Comparison of ENCODE assay signal across 20 cellular contexts in genomic region chr2:133039531-133039930, GRCh38.
DNase-seq lines count a peak whose midpoint lies in the region; ATAC-seq and TF ChIP-seq lines count a peak whose summit lies in the region.
"Had no signal": no experiment of that assay in that cellular context is flagged by ENCODE, and none has a peak within 500 bp of the region (broad histone marks: within the 10 kb centered on the region; RNA-seq: fewer than 3 reads in every experiment).

No MANE protein-coding gene starts in this region.

- WGBS in IMR-90 (ENCODE audit: extremely low coverage in 2 of 2, insufficient read length in 1 of 2), 2 experiments = no CpG with 5 or more reads among the region's 1 CpG

- H3K4me1 ChIP-seq in IMR-90 (ENCODE audit: control insufficient read depth, insufficient read depth, low read length) = no peaks in the 10 kb centered on the region; the same call in 1 of the 2 replicates
- H3K4me1 ChIP-seq: A549; BLaER1 treated with 17β-estradiol and CSF1 and Interleukin-3, amounts not matched to agents 10 nM and 100 nM; Caco-2 had no signal

- DNase-seq in EL (peak; percentile 18), IMR-90 (peak; percentile 26), amniotic epithelial cell (ENCODE audit: low read depth) (peak; percentile 20), iris pigment epithelial cell (ENCODE audit: low read depth) (peak; percentile 2), globus pallidus (ENCODE audit: low spot score) (no peak), HEK293T (ENCODE audit: extremely low spot score) (no peak), putamen (ENCODE audit: low spot score) (no peak)
- no peak for DNase-seq in activated CD4-positive, alpha-beta T cell treated with anti-CD3 and anti-CD28 coated beads for 36 hours
- DNase-seq: AML-193; Calu3; CD4-positive, alpha-beta T cell; CD8-positive, alpha-beta T cell; DMS79 treated with DMSO at 0.1 percent for 48 hours; GF-D8 had no signal

- H3K9me3 ChIP-seq in IMR-90 (ENCODE audit: control insufficient read depth, insufficient read depth, low read length) = no peaks in the 10 kb centered on the region
- H3K9me3 ChIP-seq: A549, Caco-2 had no signal

- no peak overlapping the region for H4K91ac ChIP-seq in IMR-90 (ENCODE audit: insufficient read depth, low read depth, low read length)

- no peaks in the 10 kb centered on the region for H3K27me3 ChIP-seq in IMR-90 (ENCODE audit: control insufficient read depth, insufficient read depth, low read length)
- H3K27me3 ChIP-seq: BLaER1 treated with 17β-estradiol and CSF1 and Interleukin-3, amounts not matched to agents 10 nM and 100 nM had no signal

- H3K27ac ChIP-seq in IMR-90 (ENCODE audit: insufficient read depth, low read length) = no peak overlapping the region
- H3K27ac ChIP-seq: 22Rv1; A549; BLaER1 treated with 17β-estradiol and CSF1 and Interleukin-3, amounts not matched to agents 10 nM and 100 nM; C4-2B had no signal

- CTCF ChIA-PET in IMR-90 (lab: Yijun Ruan, JAX) = no interaction called here
- CTCF ChIA-PET in activated CD4-positive, alpha-beta T cell treated with anti-CD3 and anti-CD28 coated beads for 36 hours (lab: Charles Lee) = interaction anchor here (0.6 kb wide), 1 partner anchor 536 kb away, joined by 4 read pairs; no protein-coding TSS in a partner anchor
- CTCF ChIA-PET in HEK293T (lab: Yijun Ruan, JAX) = no interaction called here

- intact Hi-C loops in IMR-90 (cut with micrococcal nuclease) = no loop called here
- intact Hi-C loops in activated CD4-positive, alpha-beta T cell treated with anti-CD3 and anti-CD28 coated beads for 36 hours (cut with DNase I, micrococcal nuclease) = no loop called here

- H3K79me1 ChIP-seq in IMR-90 (ENCODE audit: low read depth in 1 of 2, low read length in 2 of 2) = peaks cover 7 to 28% of the 10 kb centered on the region in 2 experiments

- no peaks in the 10 kb centered on the region for H3K36me3 ChIP-seq in IMR-90 (ENCODE audit: control insufficient read depth, insufficient read depth, low read length)
- H3K36me3 ChIP-seq: BLaER1 treated with 17β-estradiol and CSF1 and Interleukin-3, amounts not matched to agents 10 nM and 100 nM had no signal

- in situ Hi-C loops in IMR-90 (cut with MboI; ENCODE audit: low sequenced_read_pairs) = no loop called here

- no peak overlapping the region for H3K4ac ChIP-seq in IMR-90 (ENCODE audit: low read depth, low read length)

- H2BK20ac ChIP-seq in IMR-90 (ENCODE audit: low read depth, low read length) = no peak overlapping the region

- H3K9me3 Mint-ChIP-seq in activated CD4-positive, alpha-beta T cell treated with anti-CD3 and anti-CD28 coated beads for 36 hours (ENCODE audit: low read depth) = peaks cover 12% of the 10 kb centered on the region

- no peak overlapping the region for H3K27ac Mint-ChIP-seq in activated CD4-positive, alpha-beta T cell treated with anti-CD3 and anti-CD28 coated beads for 36 hours
- H3K27ac Mint-ChIP-seq: B cell; CD4-positive, alpha-beta T cell; CD8-positive, alpha-beta T cell had no signal

- H4K20me1 ChIP-seq in IMR-90 (ENCODE audit: insufficient read depth, low read length) = peaks cover 8% of the 10 kb centered on the region; the same call in 1 of the 2 replicates
- H4K20me1 ChIP-seq: BLaER1 treated with 17β-estradiol and CSF1 and Interleukin-3, amounts not matched to agents 10 nM and 100 nM had no signal

- H3K56ac ChIP-seq in IMR-90 (ENCODE audit: extremely low read depth, insufficient read depth, low read length) = no peak overlapping the region

- TF ChIP-seq RAD21 in IMR-90 (IDR thresholded peaks at IDR 0.05; ENCODE audit: low read length) = no peak

- no peak overlapping the region; the same call in 2 of the 3 replicates for H2BK15ac ChIP-seq in IMR-90 (ENCODE audit: low read depth, low read length)

- H4K5ac ChIP-seq in IMR-90 (ENCODE audit: low read depth, low read length) = no peak overlapping the region

- no peaks in the 10 kb centered on the region for H3K36me3 Mint-ChIP-seq in activated CD4-positive, alpha-beta T cell treated with anti-CD3 and anti-CD28 coated beads for 36 hours (ENCODE audit: low read depth)
- H3K36me3 Mint-ChIP-seq: CD8-positive, alpha-beta T cell had no signal

- no TSS peak for BruUV-seq in IMR-90 (replicated peaks; lab: Mats Ljungman, UMichigan)

- no peak overlapping the region for H3K18ac ChIP-seq in IMR-90 (ENCODE audit: low read depth, low read length)

- no peak overlapping the region for H3K14ac ChIP-seq in IMR-90 (replicated peaks; ENCODE audit: low read depth, low read length)

- H2AK9ac ChIP-seq in IMR-90 (replicated peaks; ENCODE audit: low read depth, low read length, poor library complexity) = no peak overlapping the region

- H2BK5ac ChIP-seq in IMR-90 (ENCODE audit: low read depth, low read length, poor library complexity, severe bottlenecking) = no peak overlapping the region

- no peak overlapping the region for H3K9ac ChIP-seq in IMR-90 (ENCODE audit: low read depth, low read length)
- H3K9ac ChIP-seq: BLaER1 treated with 17β-estradiol and CSF1 and Interleukin-3, amounts not matched to agents 10 nM and 100 nM had no signal

- no peak for TF ChIP-seq CTCF in IMR-90 (conservative IDR thresholded peaks at IDR 0.05; ENCODE audit: low read depth, low read length)

- TF ChIP-seq POLR2A in IMR-90 (IDR thresholded peaks at IDR 0.05; ENCODE audit: low read depth, low read length) = no peak

- peaks cover 3% of the 10 kb centered on the region; the same call in 1 of the 2 replicates for H3K9me1 ChIP-seq in IMR-90 (ENCODE audit: insufficient read depth, low read length)

- H3K4me3 ChIP-seq in IMR-90 (ENCODE audit: insufficient read depth, low read depth, low read length) = no peak overlapping the region
- H3K4me3 ChIP-seq: A549; BLaER1 treated with 17β-estradiol and CSF1 and Interleukin-3, amounts not matched to agents 10 nM and 100 nM had no signal

- POLR2A ChIA-PET in IMR-90 (lab: Charles Lee; ENCODE audit: unreplicated experiment) = no interaction called here
- POLR2A ChIA-PET in activated CD4-positive, alpha-beta T cell treated with anti-CD3 and anti-CD28 coated beads for 36 hours (lab: Charles Lee) = no interaction called here
- POLR2A ChIA-PET in HEK293T (lab: Yijun Ruan, JAX) = no interaction called here

- H2BK120ac ChIP-seq in IMR-90 (ENCODE audit: low read depth, low read length) = no peak overlapping the region

- H2AK5ac ChIP-seq in IMR-90 (ENCODE audit: low read depth, low read length) = no peak overlapping the region

- no peaks in the 10 kb centered on the region for H3K27me3 Mint-ChIP-seq in activated CD4-positive, alpha-beta T cell treated with anti-CD3 and anti-CD28 coated beads for 36 hours
- H3K27me3 Mint-ChIP-seq: B cell; CD4-positive, alpha-beta T cell had no signal

- dilution Hi-C loops in IMR-90 (cut with HindIII; ENCODE audit: low sequenced_read_pairs, unreplicated experiment) = no loop called here

- ATAC-seq in IMR-90 (ENCODE audit: low read depth) = peak; percentile 40; the same call in 1 of the 2 replicates
- ATAC-seq in activated CD4-positive, alpha-beta T cell treated with anti-CD3 and anti-CD28 coated beads for 36 hours = no peak
- ATAC-seq: A549; CD8-positive, alpha-beta T cell had no signal

- H3K23ac ChIP-seq in IMR-90 (ENCODE audit: low read depth, low read length) = no peak overlapping the region

- H3K4me1 Mint-ChIP-seq in activated CD4-positive, alpha-beta T cell treated with anti-CD3 and anti-CD28 coated beads for 36 hours = no peaks in the 10 kb centered on the region
- H3K4me1 Mint-ChIP-seq: B cell had no signal

- H3K4me2 ChIP-seq in IMR-90 (ENCODE audit: low read depth, low read length) = no peak overlapping the region
- H3K4me2 ChIP-seq: A549; BLaER1 treated with 17β-estradiol and CSF1 and Interleukin-3, amounts not matched to agents 10 nM and 100 nM had no signal

- no peak overlapping the region for H4K8ac ChIP-seq in IMR-90 (ENCODE audit: low read depth in 2 of 2, low read length in 2 of 2)

- no peak overlapping the region for H2AFZ ChIP-seq in IMR-90 (replicated peaks; ENCODE audit: low read length, poor library complexity)

- H3K4me3 Mint-ChIP-seq in activated CD4-positive, alpha-beta T cell treated with anti-CD3 and anti-CD28 coated beads for 36 hours = no peak overlapping the region
- H3K4me3 Mint-ChIP-seq: B cell; CD4-positive, alpha-beta T cell; CD8-positive, alpha-beta T cell had no signal

TF ChIP-seq in IMR-90, 13 proteins besides CTCF, POLR2A, EP300 and RAD21:
- TF ChIP-seq MXI1 (IDR thresholded peaks at IDR 0.05; ENCODE audit: borderline replicate concordance, low read depth, low read length) (no peak), FOS (IDR thresholded peaks at IDR 0.05; ENCODE audit: low read depth, low read length) (no peak), CEBPB (IDR thresholded peaks at IDR 0.05; ENCODE audit: low read depth, low read length) (no peak), RFX5 (IDR thresholded peaks at IDR 0.05; ENCODE audit: low read depth, low read length) (no peak), RCOR1 (IDR thresholded peaks at IDR 0.05; ENCODE audit: insufficient replicate concordance, low read length) (no peak), MAFK (IDR thresholded peaks at IDR 0.05; ENCODE audit: low read depth, low read length) (no peak)

TF ChIP-seq in HEK293T, 16 proteins besides CTCF, POLR2A, EP300 and RAD21:
- TF ChIP-seq PKNOX1 (IDR thresholded peaks at IDR 0.05) = no peak
- no peak for TF ChIP-seq LEF1 (IDR thresholded peaks at IDR 0.05; ENCODE audit: borderline replicate concordance)
- TF ChIP-seq SP1 (IDR thresholded peaks at IDR 0.05) = no peak
- no peak for TF ChIP-seq CTBP1 (IDR thresholded peaks at IDR 0.05; ENCODE audit: borderline replicate concordance)
- TF ChIP-seq L3MBTL2 (conservative IDR thresholded peaks at IDR 0.05) = no peak
- no peak for TF ChIP-seq FOXA1 (IDR thresholded peaks at IDR 0.05)
- TF ChIP-seq ELF4 (IDR thresholded peaks at IDR 0.05) = no peak
- no peak for TF ChIP-seq ARNT (IDR thresholded peaks at IDR 0.05)
- no peak for TF ChIP-seq FOXM1 (IDR thresholded peaks at IDR 0.05; ENCODE audit: borderline replicate concordance)
- no peak for TF ChIP-seq TARDBP (IDR thresholded peaks at IDR 0.05)
- no peak for TF ChIP-seq HDGF (IDR thresholded peaks at IDR 0.05; ENCODE audit: borderline replicate concordance)
- no peak for TF ChIP-seq NFRKB (IDR thresholded peaks at IDR 0.05)
- TF ChIP-seq SUZ12 (IDR thresholded peaks at IDR 0.05) = no peak
- TF ChIP-seq FOXK2 (IDR thresholded peaks at IDR 0.05) = no peak
- TF ChIP-seq BHLHE40 (IDR thresholded peaks at IDR 0.05; ENCODE audit: borderline replicate concordance) = no peak

Comparison
In these comparisons a context has a peak if more than half of its experiments do, and no peak if none do; other contexts are left out.
1. DNase-seq: peak in EL (single experiment), IMR-90 (single experiment), amniotic epithelial cell (single experiment) and iris pigment epithelial cell (single experiment); none in activated CD4-positive, alpha-beta T cell treated with anti-CD3 and anti-CD28 coated beads for 36 hours (single experiment), globus pallidus (single experiment), HEK293T (single experiment) and putamen (single experiment).